In genomic region chr15:44711356-44712107, GRCh38 we compare ENCODE assay signal across 8 cellular contexts. TPM values are rescaled to one million over a fixed set of nuclear protein-coding genes. Genes with fewer than 3 reads are reported as not detected.
DNase-seq lines count a peak whose midpoint lies in the region; ATAC-seq and TF ChIP-seq lines count a peak whose summit lies in the region.

B2M (plus strand) TSS chr15:44711517; CDS start chr15:44711547, 30 bp downstream.

- no peak for TF ChIP-seq RAD21 in SK-N-SH (IDR thresholded peaks at IDR 0.05; ENCODE audit: low read length)

- POLR2A ChIA-PET in SK-N-SH (lab: Yijun Ruan, JAX): interaction anchor here (0.5 to 2.5 kb wide), 6 partner anchors 15 to 48 kb away, joined by 3 to 16 read pairs (median 4); partner anchors contain the start of genes SPG11 and TRIM69

- DNase-seq in GM04504 (ENCODE audit: low read depth): peak; percentile 93
- DNase-seq in NCI-H1048 (lab: John Stamatoyannopoulos, UW): peak; percentile 92
- peak; percentile 93 for DNase-seq in SK-N-SH
- DNase-seq in activated naive CD4-positive, alpha-beta T cell treated with anti-CD3 and anti-CD28 coated beads, Interleukin-2, amount 50 U/mL, for 16 hours: peak; percentile 92
- DNase-seq in globus pallidus (ENCODE audit: low spot score): peak; percentile 96
- DNase-seq in occipital lobe (lab: John Stamatoyannopoulos, UW): peak; percentile 91

- H2AFZ ChIP-seq in SK-N-SH (ENCODE audit: low read depth): peak within 1 kb of the TSS; percentile 99

- H3K27me3 ChIP-seq in SK-N-SH (ENCODE audit: insufficient read depth): no peaks in the 10 kb centered on the region

- TF ChIP-seq EP300 in SK-N-SH (IDR thresholded peaks at IDR 0.05; ENCODE audit: borderline replicate concordance in 1 of 2, low read depth in 1 of 2, low read length in 1 of 2): no peak

- no peaks in the 10 kb centered on the region; a peak in 1 of 4 replicates for H3K4me1 ChIP-seq in SK-N-SH (ENCODE audit: control insufficient read depth in 1 of 2, insufficient read depth in 2 of 2, low read depth in 1 of 2, low read length in 1 of 2)

- whole genome bisulfite sequencing in SK-N-SH (ENCODE audit: low lambda C conversion rate): 1% methylated on average over 30 of the region's 61 CpGs

- peaks cover 12% of the 10 kb centered on the region; the same call in 1 of the 2 replicates for H4K20me1 ChIP-seq in SK-N-SH (ENCODE audit: insufficient read depth)

- peak within 1 kb of the TSS; percentile 95 for H3K9ac ChIP-seq in SK-N-SH

- H3K4me3 ChIP-seq in SK-N-SH (ENCODE audit: low read depth in 2 of 2, low read length in 1 of 2): peak within 1 kb of the TSS; percentile 74 to 99

- CTCF ChIA-PET in SK-N-SH (lab: Yijun Ruan, JAX): interaction anchor here (0.7 to 11.4 kb wide), 13 partner anchors 13 to 174 kb away, joined by 3 to 117 read pairs (median 4); partner anchors contain the start of genes SPG11 and TRIM69

- H3K4me2 ChIP-seq in SK-N-SH: peak within 1 kb of the TSS; percentile 66

- peaks cover 41% of the 10 kb centered on the region for H3K79me2 ChIP-seq in SK-N-SH (ENCODE audit: insufficient read depth)

- peak within 1 kb of the TSS; percentile 88 to 89 for H3K27ac ChIP-seq in SK-N-SH (ENCODE audit: low read depth in 2 of 2, low read length in 1 of 2)
- H3K27ac ChIP-seq in temporal lobe (ENCODE audit: low read depth, low read length): peak within 1 kb of the TSS; percentile 91

- H3K9me2 ChIP-seq in SK-N-SH: no peaks in the 10 kb centered on the region

- H3K9me3 ChIP-seq in SK-N-SH: no peaks in the 10 kb centered on the region

- TF ChIP-seq CTCF in SK-N-SH (IDR thresholded peaks at IDR 0.05): no peak

- H3F3A ChIP-seq in SK-N-SH (replicated peaks; ENCODE audit: insufficient read depth): peaks cover 7% of the 10 kb centered on the region

- H3K36me3 ChIP-seq in SK-N-SH (replicated peaks in 1 of 2; ENCODE audit: control insufficient read depth in 1 of 2, insufficient read depth in 2 of 2, low read length in 1 of 2): peaks cover 14 to 15% of the 10 kb centered on the region in 2 experiments

- ATAC-seq in HG02571 (IDR thresholded peaks at IDR 0.05; ENCODE audit: unreplicated experiment): peak; percentile 87

TF ChIP-seq in SK-N-SH, 30 proteins besides CTCF, POLR2A, EP300 and RAD21 (continues in another document):
- no peak for TF ChIP-seq RXRA (IDR thresholded peaks at IDR 0.05; ENCODE audit: borderline replicate concordance, low read depth)
- TF ChIP-seq CHD2 (IDR thresholded peaks at IDR 0.05; ENCODE audit: low read length, partially characterized antibody): peak; percentile 95
- TF ChIP-seq ZBTB33 (IDR thresholded peaks at IDR 0.05; ENCODE audit: borderline replicate concordance, low read depth): peak; percentile 86; the same call in 1 of the 2 replicates
- no peak for TF ChIP-seq NFIC (IDR thresholded peaks at IDR 0.05; ENCODE audit: borderline replicate concordance)
- TF ChIP-seq RCOR1 (IDR thresholded peaks at IDR 0.05; ENCODE audit: low read length): no peak
- TF ChIP-seq PBX3 (IDR thresholded peaks at IDR 0.05): 0 out of 2 replicates have a peak, but pooled peaks have one; percentile 13
- no peak for TF ChIP-seq EZH2phosphoT487 (IDR thresholded peaks at IDR 0.05; ENCODE audit: borderline replicate concordance, low read depth)
- no peak for TF ChIP-seq TCF12 (IDR thresholded peaks at IDR 0.05)
- TF ChIP-seq FOSL2 (IDR thresholded peaks at IDR 0.05; ENCODE audit: borderline replicate concordance, low read depth): no peak
- TF ChIP-seq JUND (IDR thresholded peaks at IDR 0.05): no peak
- peak; percentile 93 for TF ChIP-seq TAF1 (IDR thresholded peaks at IDR 0.05; ENCODE audit: borderline replicate concordance, low read depth, low read length)
- TF ChIP-seq USF1 (IDR thresholded peaks at IDR 0.05; ENCODE audit: borderline replicate concordance, low read depth): no peak
- TF ChIP-seq SMC3 (IDR thresholded peaks at IDR 0.05; ENCODE audit: low read depth, low read length): no peak
- TF ChIP-seq FOXM1 (IDR thresholded peaks at IDR 0.05; ENCODE audit: low read depth): no peak
- TF ChIP-seq NRF1 (IDR thresholded peaks at IDR 0.05; ENCODE audit: low read depth, low read length): no peak
- no peak for TF ChIP-seq FOXJ3 (CRISPR knock-in tag; IDR thresholded peaks at IDR 0.05)
- TF ChIP-seq GATA2 (CRISPR knock-in tag; IDR thresholded peaks at IDR 0.05): no peak
- TF ChIP-seq MXI1 (IDR thresholded peaks at IDR 0.05; ENCODE audit: low read depth, low read length): peak; percentile 86
- no peak for TF ChIP-seq MEF2A (IDR thresholded peaks at IDR 0.05; ENCODE audit: borderline replicate concordance, low read depth)
- peak; percentile 78; the same call in 1 of the 2 replicates for TF ChIP-seq MAX (IDR thresholded peaks at IDR 0.05; ENCODE audit: low read depth)
- peak; percentile 93; the same call in 1 of the 2 replicates for TF ChIP-seq SIN3A (IDR thresholded peaks at IDR 0.05; ENCODE audit: borderline replicate concordance, low read depth, low read length)
- peak; percentile 99 for TF ChIP-seq RFX5 (IDR thresholded peaks at IDR 0.05; ENCODE audit: low read length)
- TF ChIP-seq TEAD4 (IDR thresholded peaks at IDR 0.05; ENCODE audit: borderline replicate concordance, insufficient read depth): no peak
- TF ChIP-seq IRF3 (IDR thresholded peaks at IDR 0.05; ENCODE audit: low read depth, low read length): peak; percentile 53
- no peak for TF ChIP-seq ELF1 (IDR thresholded peaks at IDR 0.05)
- peak; percentile 100 for TF ChIP-seq POLR2AphosphoS5 (IDR thresholded peaks at IDR 0.05; ENCODE audit: low read depth, low read length)
- TF ChIP-seq YY1 (IDR thresholded peaks at IDR 0.05; ENCODE audit: low read depth): no peak
- no peak for TF ChIP-seq USF2 (IDR thresholded peaks at IDR 0.05; ENCODE audit: borderline replicate concordance, low read depth, low read length)
- TF ChIP-seq GABPA (IDR thresholded peaks at IDR 0.05; ENCODE audit: low read depth): no peak

RNA-seq across cellular contexts. Expression of gene B2M, which starts in this region (rescaled TPM):
- polyA plus RNA-seq in SK-N-SH (2012; rRNA removed): 1,193 and 2,153 TPM in 2 replicates
- 2,055 and 2,105 TPM in 2 replicates for polyA plus RNA-seq in SK-N-SH (2012; cell fraction: cytosol; rRNA removed)
- 408 and 638 TPM in 2 replicates for polyA plus RNA-seq in SK-N-SH (2012; cell fraction: nucleus; rRNA removed)
- total RNA-seq in occipital lobe (316 TPM), temporal lobe (223 TPM)

Comparison
In these comparisons a context has a peak if more than half of its experiments do, and no peak if none do; other contexts are left out.
1. Peak in every context shown above with its lines: DNase-seq, ATAC-seq, H3K4me3 ChIP-seq and H3K27ac ChIP-seq.